In the genomic region with DNA sequence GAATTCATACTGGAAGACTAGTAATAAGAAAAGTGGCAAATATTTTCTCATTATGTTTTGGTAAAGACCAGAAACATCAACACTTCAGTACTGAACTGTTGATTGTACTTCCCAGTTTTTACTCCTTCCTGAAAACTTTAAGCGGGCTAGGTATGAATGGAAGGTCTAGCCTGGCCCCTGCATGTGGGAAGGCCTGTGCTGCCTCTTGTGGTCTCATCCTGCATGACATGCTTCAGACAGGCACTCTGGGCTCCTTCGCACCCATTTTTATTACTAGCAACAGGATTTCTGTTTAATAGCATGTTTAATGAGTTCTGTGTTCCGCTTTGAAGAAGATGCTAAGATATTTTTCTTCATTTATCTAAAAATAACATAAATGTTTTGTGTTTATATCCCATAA, we compare ENCODE assay signal across 9 cellular contexts.
DNase-seq lines count a peak whose midpoint lies in the region; ATAC-seq and TF ChIP-seq lines count a peak whose summit lies in the region.
"Had no signal": no experiment of that assay in that cellular context is flagged by ENCODE, and none has a peak within 500 bp of the region (broad histone marks: within the 10 kb centered on the region; RNA-seq: fewer than 3 reads in every experiment).

No MANE protein-coding gene starts in this region.

- TF ChIP-seq CTCF in GM13977 (IDR thresholded peaks at IDR 0.05; ENCODE audit: extremely low read depth, insufficient read depth, missing control alignments) (peak; percentile 32), OCI-LY7 (conservative IDR thresholded peaks at IDR 0.05; ENCODE audit: low read length) (peak; percentile 77), prostate gland (IDR thresholded peaks at IDR 0.05) (no peak)

- intact Hi-C loops in OCI-LY7 (cut with micrococcal nuclease; ENCODE audit: unreplicated experiment) (no loop called here), prostate gland (cut with DNase I) (no loop called here)

- no peak overlapping the region for H3K27ac ChIP-seq in OCI-LY7 (ENCODE audit: low read depth, low read length, poor library complexity, severe bottlenecking)
- no peak overlapping the region for H3K27ac ChIP-seq in prostate gland

- no peaks in the 10 kb centered on the region for H3K79me2 ChIP-seq in OCI-LY7 (ENCODE audit: insufficient read depth, low read depth, low read length)

- H3K4me2 ChIP-seq in OCI-LY7 (ENCODE audit: low read length), result no peak overlapping the region

- no TSS peak for BruUV-seq in OCI-LY7 (replicated peaks; lab: Mats Ljungman, UMichigan)

- CTCF ChIA-PET in OCI-LY7 (lab: Charles Lee; ENCODE audit: unreplicated experiment), result no interaction called here

- H3K27me3 ChIP-seq in prostate gland (replicated peaks; ENCODE audit: insufficient read depth), result no peaks in the 10 kb centered on the region

- H4K20me1 ChIP-seq in OCI-LY7 (ENCODE audit: insufficient read depth, low read length), result no peaks in the 10 kb centered on the region

- H3K9me2 ChIP-seq in OCI-LY7 (ENCODE audit: insufficient read depth, low read length), result no peaks in the 10 kb centered on the region

- H2AFZ ChIP-seq in OCI-LY7 (ENCODE audit: low read length), result no peak overlapping the region

- WGBS in prostate gland, result 95% methylated on average over 3 of the region's 3 CpGs

- no peak overlapping the region for H3K4me3 ChIP-seq in OCI-LY7 (ENCODE audit: low read depth, low read length, poor library complexity, severe bottlenecking)
- H3K4me3 ChIP-seq in prostate gland, result no peak overlapping the region

- H3K9me3 ChIP-seq in OCI-LY7 (ENCODE audit: low read length), result no peaks in the 10 kb centered on the region
- H3K9me3 ChIP-seq in prostate gland, result no peaks in the 10 kb centered on the region

- H3K4me1 ChIP-seq in OCI-LY7 (ENCODE audit: insufficient read depth, low read length, poor library complexity, severe bottlenecking) (no peaks in the 10 kb centered on the region), prostate gland (replicated peaks) (no peaks in the 10 kb centered on the region)

- H3K36me3 ChIP-seq in OCI-LY7 (ENCODE audit: insufficient read depth, low read length), result no peaks in the 10 kb centered on the region
- no peaks in the 10 kb centered on the region for H3K36me3 ChIP-seq in prostate gland

- in situ Hi-C loops in ACHN (cut with HindIII; ENCODE audit: low pct_ligation_motif_present, low pct_unique_long_range_greater_than_20kb, low sequenced_read_pairs), result no loop called here
- in situ Hi-C loops in GM13977 (cut with MboI; ENCODE audit: low pct_unique_long_range_greater_than_20kb, low sequenced_read_pairs, unreplicated experiment), result no loop called here

- DNase-seq in ACHN (peak; percentile 34), GM13977 (ENCODE audit: low spot score) (no peak), OCI-LY7 (ENCODE audit: low spot score) (peak; percentile 26), glomerular visceral epithelial cell (ENCODE audit: extremely low spot score) (peak; percentile 4), AG08395 (ENCODE audit: low spot score) (no peak), prostate gland (ENCODE audit: low spot score) (no peak), NCI-H524 treated with DMSO at 0.1 percent for 48 hours (lab: John Stamatoyannopoulos, UW) (no peak)
- DNase-seq: activated CD4-positive, CD25-positive, alpha-beta regulatory T cell treated with anti-CD3 and anti-CD28 coated beads, Interleukin-2, amount 50 U/mL, for 72 hours had no signal

- POLR2A ChIA-PET in OCI-LY7 (lab: Charles Lee), result no interaction called here

- TF ChIP-seq POLR2A in prostate gland (IDR thresholded peaks at IDR 0.05), result no peak

- ATAC-seq in HG02588 (IDR thresholded peaks at IDR 0.05; ENCODE audit: unreplicated experiment), result no peak

Comparison
In these comparisons a context has a peak if more than half of its experiments do, and no peak if none do; other contexts are left out.
1. DNase-seq: peak in ACHN (single experiment), OCI-LY7 (single experiment) and glomerular visceral epithelial cell (single experiment); none in GM13977 (single experiment), AG08395 (single experiment), prostate gland (single experiment) and NCI-H524 treated with DMSO at 0.1 percent for 48 hours (single experiment).
2. CTCF ChIP-seq: peak in GM13977 (single experiment) and OCI-LY7 (single experiment); none in prostate gland (0 of 4).